ENCODE assay signal across 1 cellular context in the genomic region with DNA sequence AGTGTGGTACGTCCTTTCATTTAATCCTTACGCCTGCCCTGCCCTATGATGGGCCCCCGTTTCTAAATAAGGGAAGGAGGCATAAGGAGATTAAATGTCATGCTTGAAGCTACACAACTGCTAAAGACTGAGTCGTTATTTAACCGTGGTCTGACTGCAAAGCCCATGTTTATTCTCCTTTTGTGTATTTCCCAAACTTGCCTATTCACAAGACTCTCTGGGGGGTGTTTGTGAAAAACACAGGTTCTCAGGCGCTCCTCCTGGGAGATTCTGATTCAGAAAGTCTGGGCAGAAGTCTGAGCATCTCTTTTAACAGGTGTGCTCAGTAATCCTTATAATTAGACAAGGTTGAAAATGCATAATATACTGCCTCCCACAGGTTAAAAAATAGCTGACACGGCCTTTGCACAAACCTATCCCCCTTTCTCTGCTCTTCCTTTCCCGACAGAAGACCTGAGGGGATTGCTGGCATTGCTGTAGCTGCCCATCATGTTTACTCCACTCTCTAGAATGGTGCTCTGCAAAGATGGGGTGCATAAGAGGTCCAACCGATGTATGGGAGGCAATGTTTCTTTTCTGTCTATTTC.
TF ChIP-seq lines count a peak whose summit lies in the region.

No MANE protein-coding gene starts in this region.

TF ChIP-seq in HCT116, 20 proteins besides CTCF, POLR2A, EP300 and RAD21 (continued from another document):
- TF ChIP-seq REST (IDR thresholded peaks at IDR 0.05; ENCODE audit: low read depth) = no peak
- no peak for TF ChIP-seq ZFX (IDR thresholded peaks at IDR 0.05)
- TF ChIP-seq ZBTB33 (IDR thresholded peaks at IDR 0.05; ENCODE audit: extremely low read depth, insufficient replicate concordance, low read length) = no peak
- TF ChIP-seq EZH2phosphoT487 (IDR thresholded peaks at IDR 0.05; ENCODE audit: borderline replicate concordance) = no peak
- TF ChIP-seq YY1 (IDR thresholded peaks at IDR 0.05; ENCODE audit: extremely low read depth, insufficient replicate concordance, low read depth, low read length) = no peak
